In genomic region chr12:52050771-52051541, GRCh38 we compare ENCODE assay signal across 8 cellular contexts. TPM values are rescaled to one million over a fixed set of nuclear protein-coding genes. Genes with fewer than 3 reads are reported as not detected.
DNase-seq lines count a peak whose midpoint lies in the region; ATAC-seq and TF ChIP-seq lines count a peak whose summit lies in the region.

Gene NR4A1 (plus strand): TSS chr12:52051442. CDS start chr12:52054329, 2,887 bp downstream.

- H3K4me3 ChIP-seq in HUES6 (ENCODE audit: low read depth, low read length) = peak within 1 kb of the TSS; percentile 82
- H3K4me3 ChIP-seq in PC-3 (ENCODE audit: low read length) = peak within 1 kb of the TSS; percentile 79
- peak within 1 kb of the TSS; percentile 36 to 66 (median 54) for H3K4me3 ChIP-seq in esophagus squamous epithelium

- peak; percentile 80 for DNase-seq in DMS114 treated with DMSO at 0.1 percent for 48 hours (lab: John Stamatoyannopoulos, UW; ENCODE audit: unreplicated experiment)
- DNase-seq in PC-3 = peak; percentile 90
- DNase-seq in activated T-cell treated with anti-CD3 and anti-CD28 coated beads, Interleukin-2, amount 50 U/mL, for 72 hours = peak; percentile 98 to 99
- peak; percentile 82 for DNase-seq in esophagus squamous epithelium (lab: John Stamatoyannopoulos, UW)
- peak; percentile 100 for DNase-seq in naive B cell
- peak; percentile 97 for DNase-seq in stimulated activated effector memory CD8-positive, alpha-beta T cell treated with anti-CD3 and anti-CD28 coated beads, Interleukin-12 subunit alpha, Interleukin-12 subunit beta, amount 100 ng/mL, for 72 hours (ENCODE audit: low spot score in 2 of 2)

- no TSS peak for BruUV-seq in PC-3 (replicated peaks; lab: Mats Ljungman, UMichigan)

- H3K27me3 Mint-ChIP-seq in activated T-cell treated with anti-CD3 and anti-CD28 coated beads, Interleukin-2, amount 50 U/mL, for 72 hours (ENCODE audit: low read depth) = no peaks in the 10 kb centered on the region
- no peaks in the 10 kb centered on the region for H3K27me3 Mint-ChIP-seq in naive B cell

- peak within 1 kb of the TSS; percentile 96 for H3K4me2 ChIP-seq in PC-3 (ENCODE audit: low read length)

- TF ChIP-seq CTCF in PC-3 (conservative IDR thresholded peaks at IDR 0.05; ENCODE audit: low read depth, low read length) (peak; percentile 25; the same call in 1 of the 2 replicates), esophagus squamous epithelium (IDR thresholded peaks at IDR 0.05) (no peak)

- CTCF ChIA-PET in PC-3 (lab: Charles Lee) = interaction anchor here (0.6 to 1.3 kb wide), 9 partner anchors 17 to 32 kb away, joined by 3 to 8 read pairs (median 4); partner anchors contain the start of gene ATG101

- H3K4me1 Mint-ChIP-seq in activated T-cell treated with anti-CD3 and anti-CD28 coated beads, Interleukin-2, amount 50 U/mL, for 72 hours (ENCODE audit: low read depth) = peaks cover 40% of the 10 kb centered on the region
- H3K4me1 Mint-ChIP-seq in naive B cell = peaks cover 40 to 53% (median 47%) of the 10 kb centered on the region in 3 donors
- H3K4me1 Mint-ChIP-seq in stimulated activated effector memory CD8-positive, alpha-beta T cell treated with anti-CD3 and anti-CD28 coated beads, Interleukin-12 subunit alpha, Interleukin-12 subunit beta, amount 100 ng/mL, for 72 hours = peaks cover 57% of the 10 kb centered on the region

- TF ChIP-seq POLR2A in esophagus squamous epithelium (IDR thresholded peaks at IDR 0.05) = peak in 3 of 4 donors; percentile 84 to 98 (median 94)

- ATAC-seq in GM21390 (IDR thresholded peaks at IDR 0.05; ENCODE audit: unreplicated experiment) = peak; percentile 86
- peak; percentile 80 for ATAC-seq in PC-3
- ATAC-seq in activated T-cell treated with anti-CD3 and anti-CD28 coated beads, Interleukin-2, amount 50 U/mL, for 72 hours (replicated peaks in 1 of 2) = peak; percentile 92
- peak; percentile 76 to 77 for ATAC-seq in naive B cell (ENCODE audit: low read depth in 2 of 2)
- peak; percentile 88 for ATAC-seq in stimulated activated effector memory CD8-positive, alpha-beta T cell treated with anti-CD3 and anti-CD28 coated beads, Interleukin-12 subunit alpha, Interleukin-12 subunit beta, amount 100 ng/mL, for 72 hours

- peak within 1 kb of the TSS; percentile 57 for H2AFZ ChIP-seq in PC-3 (ENCODE audit: low read length)

- peak within 1 kb of the TSS; percentile 84 for H3K27ac Mint-ChIP-seq in activated T-cell treated with anti-CD3 and anti-CD28 coated beads, Interleukin-2, amount 50 U/mL, for 72 hours
- peak within 1 kb of the TSS; percentile 96 to 100 (median 99) for H3K27ac Mint-ChIP-seq in naive B cell
- peak within 1 kb of the TSS; percentile 96 for H3K27ac Mint-ChIP-seq in stimulated activated effector memory CD8-positive, alpha-beta T cell treated with anti-CD3 and anti-CD28 coated beads, Interleukin-12 subunit alpha, Interleukin-12 subunit beta, amount 100 ng/mL, for 72 hours

- H3K9me3 ChIP-seq in HUES6 (ENCODE audit: control insufficient read depth, insufficient read depth, low read depth, low read length) (no peaks in the 10 kb centered on the region), PC-3 (ENCODE audit: low read length) (no peaks in the 10 kb centered on the region), esophagus squamous epithelium (no peaks in the 10 kb centered on the region)

- H3K27me3 ChIP-seq in HUES6 (ENCODE audit: control insufficient read depth, insufficient read depth, low read length) (peaks cover 43% of the 10 kb centered on the region), PC-3 (ENCODE audit: low read length) (no peaks in the 10 kb centered on the region), esophagus squamous epithelium (peaks cover 0 to 9% (median 0%) of the 10 kb centered on the region in 4 donors)

- peaks cover 22% of the 10 kb centered on the region for H3K4me1 ChIP-seq in HUES6 (ENCODE audit: control insufficient read depth, insufficient read depth, low read length)
- peaks cover 23% of the 10 kb centered on the region for H3K4me1 ChIP-seq in PC-3 (ENCODE audit: insufficient read depth, low read length)
- peaks cover 20 to 72% (median 36%) of the 10 kb centered on the region in 3 donors for H3K4me1 ChIP-seq in esophagus squamous epithelium

- H3K9me3 Mint-ChIP-seq in activated T-cell treated with anti-CD3 and anti-CD28 coated beads, Interleukin-2, amount 50 U/mL, for 72 hours = no peaks in the 10 kb centered on the region
- no peaks in the 10 kb centered on the region for H3K9me3 Mint-ChIP-seq in naive B cell
- H3K9me3 Mint-ChIP-seq in stimulated activated effector memory CD8-positive, alpha-beta T cell treated with anti-CD3 and anti-CD28 coated beads, Interleukin-12 subunit alpha, Interleukin-12 subunit beta, amount 100 ng/mL, for 72 hours = no peaks in the 10 kb centered on the region

- H3K4me3 Mint-ChIP-seq in activated T-cell treated with anti-CD3 and anti-CD28 coated beads, Interleukin-2, amount 50 U/mL, for 72 hours = peak within 1 kb of the TSS; percentile 93 to 98
- H3K4me3 Mint-ChIP-seq in naive B cell = peak within 1 kb of the TSS; percentile 90 to 99 (median 96)
- H3K4me3 Mint-ChIP-seq in stimulated activated effector memory CD8-positive, alpha-beta T cell treated with anti-CD3 and anti-CD28 coated beads, Interleukin-12 subunit alpha, Interleukin-12 subunit beta, amount 100 ng/mL, for 72 hours = peak within 1 kb of the TSS; percentile 96

- peaks cover 9 to 11% of the 10 kb centered on the region in 2 donors for H3K36me3 Mint-ChIP-seq in activated T-cell treated with anti-CD3 and anti-CD28 coated beads, Interleukin-2, amount 50 U/mL, for 72 hours (ENCODE audit: insufficient read depth in 2 of 2)
- no peaks in the 10 kb centered on the region for H3K36me3 Mint-ChIP-seq in naive B cell
- H3K36me3 Mint-ChIP-seq in stimulated activated effector memory CD8-positive, alpha-beta T cell treated with anti-CD3 and anti-CD28 coated beads, Interleukin-12 subunit alpha, Interleukin-12 subunit beta, amount 100 ng/mL, for 72 hours = peaks cover 63% of the 10 kb centered on the region

- H3K36me3 ChIP-seq in HUES6 (ENCODE audit: control insufficient read depth, insufficient read depth, low read length) = peaks cover 11% of the 10 kb centered on the region; the same call in 1 of the 2 replicates
- H3K36me3 ChIP-seq in PC-3 (ENCODE audit: low read depth, low read length) = peaks cover 4% of the 10 kb centered on the region; the same call in 1 of the 2 replicates
- H3K36me3 ChIP-seq in esophagus squamous epithelium = peaks cover 0 to 9% (median 4%) of the 10 kb centered on the region in 3 donors

- WGBS in esophagus squamous epithelium, 2 donors = 0% methylated on average over 4 of the region's 76 CpGs; no CpG with 5 or more reads in 1 of the 2 donors

- POLR2A ChIA-PET in PC-3 (lab: Charles Lee; ENCODE audit: unreplicated experiment) = interaction anchor here (0.6 to 1.5 kb wide), 8 partner anchors 15 to 1602 kb away, joined by 3 to 23 read pairs (median 5); partner anchors contain the start of gene ATG101

- intact Hi-C loops in PC-3 (cut with micrococcal nuclease) (loop anchor here (1.0 kb wide), 2 partner anchors 14 to 26 kb away; no protein-coding TSS in a partner anchor), esophagus squamous epithelium (cut with DNase I) (no loop called here)

- peak within 1 kb of the TSS; percentile 60; the same call in 1 of the 2 replicates for H3K27ac ChIP-seq in HUES6 (ENCODE audit: low read depth, low read length)
- H3K27ac ChIP-seq in PC-3 (ENCODE audit: low read length) = peak within 1 kb of the TSS; percentile 93
- peak within 1 kb of the TSS; percentile 88 to 98 (median 92) for H3K27ac ChIP-seq in esophagus squamous epithelium

- peak within 1 kb of the TSS; percentile 82 for H3K9ac ChIP-seq in HUES6 (ENCODE audit: low read length)
- H3K9ac ChIP-seq in PC-3 (ENCODE audit: low read length) = peak within 1 kb of the TSS; percentile 94

- peaks cover 23% of the 10 kb centered on the region; the same call in 1 of the 2 replicates for H3K79me2 ChIP-seq in PC-3 (ENCODE audit: low read length)

- H4K20me1 ChIP-seq in PC-3 (ENCODE audit: low read length) = peaks cover 41% of the 10 kb centered on the region

- H3F3A ChIP-seq in PC-3 (ENCODE audit: low read length, unreplicated experiment) = no peaks in the 10 kb centered on the region

- no peaks in the 10 kb centered on the region for H3K9me2 ChIP-seq in PC-3 (replicated peaks; ENCODE audit: low read length)

RNA-seq across cellular contexts. Expression of gene NR4A1, which starts in this region (rescaled TPM):
- total RNA-seq in PC-3 (2014; rRNA removed) (90.7 and 110 TPM in 2 replicates), esophagus squamous epithelium (10 to 100 TPM in 1 of 4 donors, 1 to 10 TPM in 3; 3.4 to 12.6 (median 5.6) TPM)
- total RNA-seq in activated T-cell treated with anti-CD3 and anti-CD28 coated beads, Interleukin-2, amount 50 U/mL, for 72 hours = 100 to 1,000 TPM; 113 to 136 TPM
- 10 to 100 TPM in 4 of 6 donors, 1 to 10 TPM in 2; 6.7 to 24.9 (median 12.6) TPM for polyA plus RNA-seq in naive B cell (ENCODE audit: low read depth in 6 of 6)

Comparison
In these comparisons a context has a peak if more than half of its experiments do, and no peak if none do; other contexts are left out.
1. Peak in every context shown above with its lines: DNase-seq, ATAC-seq, H3K4me3 ChIP-seq and H3K27ac ChIP-seq.